In the genomic region with DNA sequence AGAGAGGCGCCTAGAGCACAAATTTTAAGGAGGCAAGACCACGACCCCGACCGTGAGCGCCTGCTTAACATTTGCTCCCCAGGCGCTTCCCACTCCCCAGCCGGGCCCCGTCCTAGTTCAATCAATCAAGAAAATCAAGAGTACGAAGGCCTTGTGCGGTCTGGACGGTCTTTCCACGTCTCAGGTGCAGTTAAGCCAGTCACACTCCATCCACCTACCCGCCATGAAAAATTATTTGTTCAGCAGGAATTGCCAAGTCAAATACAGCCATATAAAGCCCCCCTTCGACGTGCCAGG, we compare ENCODE assay signal across 8 cellular contexts. TPM values are rescaled to one million over a fixed set of nuclear protein-coding genes. Genes with fewer than 3 reads are reported as not detected.
DNase-seq lines count a peak whose midpoint lies in the region; ATAC-seq and TF ChIP-seq lines count a peak whose summit lies in the region.

No MANE protein-coding gene starts in this region.

- no peak for DNase-seq in activated naive CD4-positive, alpha-beta T cell treated with anti-CD3 and anti-CD28 coated beads, Interleukin-2, amount 50 U/mL, for 72 hours (ENCODE audit: low spot score in 2 of 2)
- DNase-seq in stimulated activated effector memory CD8-positive, alpha-beta T cell treated with anti-CD3 and anti-CD28 coated beads, Interleukin-12 subunit alpha, Interleukin-12 subunit beta, amount 100 ng/mL, for 72 hours (ENCODE audit: low spot score in 2 of 2) = no peak
- DNase-seq in NCI-H748 (lab: John Stamatoyannopoulos, UW; ENCODE audit: unreplicated experiment) = no peak
- no peak for DNase-seq in NK-92 treated with Interleukin-12 subunit alpha and Interleukin-12 subunit beta, amount 100 ng/mL, for 24 hours (lab: John Stamatoyannopoulos, UW)

- H3K27me3 ChIP-seq in ACC112 (ENCODE audit: insufficient read depth, low read length) = no peaks in the 10 kb centered on the region

- H2AFZ ChIP-seq in ACC112 (ENCODE audit: low read length, unreplicated experiment) = peak overlapping the region; percentile 90

- ATAC-seq in GM21447 (IDR thresholded peaks at IDR 0.05; ENCODE audit: unreplicated experiment) = peak; percentile 0
- peak; percentile 3 to 32 for ATAC-seq in activated naive CD4-positive, alpha-beta T cell treated with anti-CD3 and anti-CD28 coated beads, Interleukin-2, amount 50 U/mL, for 72 hours
- peak; percentile 9 for ATAC-seq in stimulated activated effector memory CD8-positive, alpha-beta T cell treated with anti-CD3 and anti-CD28 coated beads, Interleukin-12 subunit alpha, Interleukin-12 subunit beta, amount 100 ng/mL, for 72 hours
- ATAC-seq in GM18505 (IDR thresholded peaks at IDR 0.05; ENCODE audit: unreplicated experiment) = no peak

- H3K27ac Mint-ChIP-seq in activated naive CD4-positive, alpha-beta T cell treated with anti-CD3 and anti-CD28 coated beads, Interleukin-2, amount 50 U/mL, for 72 hours = peak overlapping the region; percentile 96 to 97
- H3K27ac Mint-ChIP-seq in stimulated activated effector memory CD8-positive, alpha-beta T cell treated with anti-CD3 and anti-CD28 coated beads, Interleukin-12 subunit alpha, Interleukin-12 subunit beta, amount 100 ng/mL, for 72 hours = peak overlapping the region; percentile 99

- no peaks in the 10 kb centered on the region for H3K9me3 Mint-ChIP-seq in activated naive CD4-positive, alpha-beta T cell treated with anti-CD3 and anti-CD28 coated beads, Interleukin-2, amount 50 U/mL, for 72 hours
- H3K9me3 Mint-ChIP-seq in stimulated activated effector memory CD8-positive, alpha-beta T cell treated with anti-CD3 and anti-CD28 coated beads, Interleukin-12 subunit alpha, Interleukin-12 subunit beta, amount 100 ng/mL, for 72 hours = no peaks in the 10 kb centered on the region

- TF ChIP-seq POLR2A in GM18505 (IDR thresholded peaks at IDR 0.05; ENCODE audit: borderline replicate concordance, extremely low read depth, insufficient read depth, insufficient read length) = no peak

- 0 out of 2 replicates have a peak, but pooled peaks cover 4% of the 10 kb centered on the region for H3K36me3 ChIP-seq in ACC112 (ENCODE audit: insufficient read depth, low read length)

- peaks cover 21 to 26% of the 10 kb centered on the region in 2 donors for H3K36me3 Mint-ChIP-seq in activated naive CD4-positive, alpha-beta T cell treated with anti-CD3 and anti-CD28 coated beads, Interleukin-2, amount 50 U/mL, for 72 hours
- H3K36me3 Mint-ChIP-seq in stimulated activated effector memory CD8-positive, alpha-beta T cell treated with anti-CD3 and anti-CD28 coated beads, Interleukin-12 subunit alpha, Interleukin-12 subunit beta, amount 100 ng/mL, for 72 hours = peaks cover 48% of the 10 kb centered on the region

- peak overlapping the region; percentile 96 for H3K4me3 ChIP-seq in ACC112 (ENCODE audit: low read depth, low read length)
- H3K4me3 ChIP-seq in iPS-11a (ENCODE audit: low read depth, low read length) = peak overlapping the region; percentile 95

- peak overlapping the region; percentile 93 for H3K27ac ChIP-seq in ACC112 (ENCODE audit: low read depth, low read length)

- H3K4me3 Mint-ChIP-seq in stimulated activated effector memory CD8-positive, alpha-beta T cell treated with anti-CD3 and anti-CD28 coated beads, Interleukin-12 subunit alpha, Interleukin-12 subunit beta, amount 100 ng/mL, for 72 hours = peak overlapping the region; percentile 96

- H3K4me1 ChIP-seq in ACC112 (ENCODE audit: control insufficient read depth, insufficient read depth, low read length, unreplicated experiment) = peaks cover 23% of the 10 kb centered on the region

- H3K4me1 Mint-ChIP-seq in stimulated activated effector memory CD8-positive, alpha-beta T cell treated with anti-CD3 and anti-CD28 coated beads, Interleukin-12 subunit alpha, Interleukin-12 subunit beta, amount 100 ng/mL, for 72 hours = peaks cover 17% of the 10 kb centered on the region

- peaks cover 48% of the 10 kb centered on the region for H3K79me2 ChIP-seq in ACC112 (ENCODE audit: control insufficient read depth, insufficient read depth, low read length, unreplicated experiment)

RNA-seq across cellular contexts. Expression of gene LRR1, which starts 0.6 kb away (rescaled TPM):
- 10 to 100 TPM; 23.3 to 47.4 TPM for total RNA-seq in activated naive CD4-positive, alpha-beta T cell treated with anti-CD3 and anti-CD28 coated beads, Interleukin-2, amount 50 U/mL, for 72 hours

RNA-seq across cellular contexts. Expression of gene RPS29, which starts 11.9 kb away (rescaled TPM):
- total RNA-seq in activated naive CD4-positive, alpha-beta T cell treated with anti-CD3 and anti-CD28 coated beads, Interleukin-2, amount 50 U/mL, for 72 hours = 1,000 to 10,000 TPM; 2,240 to 2,407 TPM

RNA-seq across cellular contexts. Expression of gene RPL36AL, which starts 22.3 kb away (rescaled TPM):
- 100 to 1,000 TPM; 206 to 219 TPM for total RNA-seq in activated naive CD4-positive, alpha-beta T cell treated with anti-CD3 and anti-CD28 coated beads, Interleukin-2, amount 50 U/mL, for 72 hours

RNA-seq across cellular contexts. Expression of gene MGAT2, which starts 22.5 kb away (rescaled TPM):
- 10 to 100 TPM; 30.6 to 37.2 TPM for total RNA-seq in activated naive CD4-positive, alpha-beta T cell treated with anti-CD3 and anti-CD28 coated beads, Interleukin-2, amount 50 U/mL, for 72 hours

RNA-seq across cellular contexts. Expression of gene DNAAF2, which starts 36.9 kb away (rescaled TPM):
- total RNA-seq in activated naive CD4-positive, alpha-beta T cell treated with anti-CD3 and anti-CD28 coated beads, Interleukin-2, amount 50 U/mL, for 72 hours = 1 to 10 TPM; 7.2 to 8.0 TPM
